23 cellular contexts compared by ENCODE assay signal in genomic region chr22:27961680-27962079, GRCh38. TPM values are rescaled to one million over a fixed set of nuclear protein-coding genes. Genes with fewer than 3 reads are reported as not detected.
DNase-seq lines count a peak whose midpoint lies in the region; ATAC-seq, FAIRE-seq and TF ChIP-seq lines count a peak whose summit lies in the region.
"Had no signal": no experiment of that assay in that cellular context is flagged by ENCODE, and none has a peak within 500 bp of the region (broad histone marks: within the 10 kb centered on the region; RNA-seq: fewer than 3 reads in every experiment).

No MANE protein-coding gene starts in this region.

- no peak overlapping the region for H3K27ac Mint-ChIP-seq in activated CD4-positive, alpha-beta memory T cell treated with anti-CD3 and anti-CD28 coated beads for 36 hours
- H3K27ac Mint-ChIP-seq: CD8-positive, alpha-beta T cell had no signal

- no peaks in the 10 kb centered on the region for H3K27me3 Mint-ChIP-seq in activated CD4-positive, alpha-beta memory T cell treated with anti-CD3 and anti-CD28 coated beads for 36 hours

- H3K4me3 Mint-ChIP-seq in activated CD4-positive, alpha-beta memory T cell treated with anti-CD3 and anti-CD28 coated beads for 36 hours = no peak overlapping the region
- H3K4me3 Mint-ChIP-seq: CD8-positive, alpha-beta T cell had no signal

- DNase-seq in left ventricle myocardium inferior (no peak), cardiac septum (ENCODE audit: low spot score) (no peak), HepG2 (ENCODE audit: low spot score) (no peak), psoas muscle (no peak), dedifferentiated amniotic fluid mesenchymal stem cell (ENCODE audit: extremely low spot score) (no peak), amygdala (lab: John Stamatoyannopoulos, UW) (no peak)
- no peak for DNase-seq in activated CD4-positive, alpha-beta memory T cell treated with anti-CD3 and anti-CD28 coated beads for 36 hours
- DNase-seq: AML-193; C1 segment of cervical spinal cord; CD8-positive, alpha-beta T cell; DND-41; Karpas-422; MV-4-11; NCI-H1694 treated with DMSO at 0.1 percent for 48 hours; NCI-H2081 treated with DMSO at 0.1 percent for 48 hours; NCI-H2171 treated with DMSO at 0.1 percent for 48 hours; NCI-H524 treated with DMSO at 0.1 percent for 48 hours; NCI-H82; Peyer's patch had no signal

- no peak for FAIRE-seq in HepG2 (lab: Jason Lieb, UNC)
- FAIRE-seq: GM12891 had no signal

- H3K27ac ChIP-seq in left ventricle myocardium inferior (replicated peaks) = peak overlapping the region; percentile 56
- H3K27ac ChIP-seq in HepG2 (ENCODE audit: extremely low read length, insufficient read depth, low read length) = no peak overlapping the region
- H3K27ac ChIP-seq in psoas muscle = peak overlapping the region; percentile 79
- H3K27ac ChIP-seq: 22Rv1, Peyer's patch had no signal

- H3K9ac ChIP-seq in HepG2 (ENCODE audit: insufficient read depth, low read depth, low read length) = no peak overlapping the region

- no peaks in the 10 kb centered on the region for H3K27me3 ChIP-seq in left ventricle myocardium inferior (ENCODE audit: low read depth)
- H3K27me3 ChIP-seq in HepG2 (ENCODE audit: control insufficient read depth in 1 of 2, insufficient read depth in 2 of 2, low read length in 2 of 2) = no peaks in the 10 kb centered on the region
- no peaks in the 10 kb centered on the region for H3K27me3 ChIP-seq in psoas muscle (ENCODE audit: insufficient read depth in 3 of 3, low read length in 2 of 3)
- H3K27me3 ChIP-seq: Peyer's patch had no signal

- in situ Hi-C loops in HepG2 (cut with HindIII; ENCODE audit: extremely low pct_ligation_motif_present, low pct_unique_long_range_greater_than_20kb) = no loop called here

- peaks cover 1% of the 10 kb centered on the region for H3K9me3 ChIP-seq in left ventricle myocardium inferior (replicated peaks)
- no peaks in the 10 kb centered on the region for H3K9me3 ChIP-seq in HepG2 (ENCODE audit: low read length)
- no peaks in the 10 kb centered on the region for H3K9me3 ChIP-seq in psoas muscle
- H3K9me3 ChIP-seq: HAP-1, Peyer's patch had no signal

- no peaks in the 10 kb centered on the region for H3K9me3 Mint-ChIP-seq in activated CD4-positive, alpha-beta memory T cell treated with anti-CD3 and anti-CD28 coated beads for 36 hours
- H3K9me3 Mint-ChIP-seq: CD8-positive, alpha-beta T cell had no signal

- ATAC-seq in HepG2 = no peak
- ATAC-seq in psoas muscle = no peak
- no peak for ATAC-seq in HG02938 (IDR thresholded peaks at IDR 0.05; ENCODE audit: unreplicated experiment)
- ATAC-seq: CD8-positive, alpha-beta T cell had no signal

- H3K4me3 ChIP-seq in left ventricle myocardium inferior (no peak overlapping the region), HepG2 (replicated peaks in 1 of 3; ENCODE audit: insufficient read depth in 1 of 3, low read depth in 2 of 3, low read length in 3 of 3) (no peak overlapping the region), psoas muscle (no peak overlapping the region)
- H3K4me3 ChIP-seq: HAP-1, Peyer's patch had no signal

- TF ChIP-seq RAD21 in HepG2 (CRISPR knock-in tag; IDR thresholded peaks at IDR 0.05) = no peak

- BruUV-seq in HepG2 (replicated peaks; lab: Mats Ljungman, UMichigan) = no TSS peak

- H3K36me3 ChIP-seq in left ventricle myocardium inferior (no peaks in the 10 kb centered on the region), HepG2 (replicated peaks in 1 of 2; ENCODE audit: control insufficient read depth in 1 of 2, insufficient read depth in 2 of 2, low read length in 2 of 2) (no peaks in the 10 kb centered on the region), psoas muscle (ENCODE audit: insufficient read depth in 1 of 2, low read depth in 1 of 2) (no peaks in the 10 kb centered on the region)
- H3K36me3 ChIP-seq: HAP-1, Peyer's patch had no signal

- POLR2A ChIA-PET in HepG2 (lab: Yijun Ruan, JAX) = no interaction called here
- POLR2A ChIA-PET in activated CD4-positive, alpha-beta memory T cell treated with anti-CD3 and anti-CD28 coated beads for 36 hours (lab: Charles Lee) = no interaction called here

- H4K20me1 ChIP-seq in HepG2 (ENCODE audit: insufficient read depth, low read length) = no peaks in the 10 kb centered on the region

- H2AFZ ChIP-seq in HepG2 (ENCODE audit: low read length) = no peak overlapping the region

- TF ChIP-seq POLR2A in HepG2 (IDR thresholded peaks at IDR 0.05; ENCODE audit: insufficient read depth in 1 of 2, low read depth in 2 of 2, low read length in 2 of 2) = no peak

- H3K4me1 Mint-ChIP-seq in activated CD4-positive, alpha-beta memory T cell treated with anti-CD3 and anti-CD28 coated beads for 36 hours (ENCODE audit: low read depth) = no peaks in the 10 kb centered on the region

- CTCF ChIA-PET in HepG2 (lab: Yijun Ruan, JAX; ENCODE audit: low intra/inter-chr PET ratio, low total read pairs) = no interaction called here
- CTCF ChIA-PET in activated CD4-positive, alpha-beta memory T cell treated with anti-CD3 and anti-CD28 coated beads for 36 hours (lab: Charles Lee) = interaction anchor here (0.7 kb wide), 1 partner anchor 231 kb away, joined by 4 read pairs; no protein-coding TSS in a partner anchor

- no peak for TF ChIP-seq EP300 in HepG2 (IDR thresholded peaks at IDR 0.05; ENCODE audit: low read depth in 2 of 2, low read length in 2 of 2)
- TF ChIP-seq EP300 in HepG2 (CRISPR knock-in tag; IDR thresholded peaks at IDR 0.05; ENCODE audit: borderline replicate concordance) = no peak

- intact Hi-C loops in left ventricle myocardium inferior (cut with micrococcal nuclease) = no loop called here
- intact Hi-C loops in cardiac septum (cut with DNase I) = no loop called here
- intact Hi-C loops in HepG2 (cut with micrococcal nuclease; ENCODE audit: unreplicated experiment) = no loop called here
- intact Hi-C loops in psoas muscle (cut with DNase I) = no loop called here
- intact Hi-C loops in activated CD4-positive, alpha-beta memory T cell treated with anti-CD3 and anti-CD28 coated beads for 36 hours (cut with micrococcal nuclease) = no loop called here

- TF ChIP-seq CTCF in left ventricle myocardium inferior (IDR thresholded peaks at IDR 0.05; ENCODE audit: borderline replicate concordance) (no peak), HepG2 (CRISPR knock-in tag; IDR thresholded peaks at IDR 0.05) (no peak), psoas muscle (IDR thresholded peaks at IDR 0.05) (no peak)

- H3K36me3 Mint-ChIP-seq in activated CD4-positive, alpha-beta memory T cell treated with anti-CD3 and anti-CD28 coated beads for 36 hours = no peaks in the 10 kb centered on the region
- H3K36me3 Mint-ChIP-seq: CD8-positive, alpha-beta T cell had no signal

- 98% methylated on average over 1 of the region's 1 CpG for WGBS in HepG2 (ENCODE audit: low lambda C conversion rate)
- 61 to 87% (median 71%) methylated on average over 1 of the region's 1 CpG for WGBS in psoas muscle, 3 donors

- H3K4me1 ChIP-seq in left ventricle myocardium inferior = peaks cover 35% of the 10 kb centered on the region
- peaks cover 26% of the 10 kb centered on the region for H3K4me1 ChIP-seq in HepG2 (ENCODE audit: insufficient read depth, low read length)
- H3K4me1 ChIP-seq in psoas muscle = peaks cover 26% of the 10 kb centered on the region
- H3K4me1 ChIP-seq: HAP-1, Peyer's patch had no signal

- H3K4me2 ChIP-seq in HepG2 (ENCODE audit: low read depth, low read length) = no peak overlapping the region

- H3K79me2 ChIP-seq in HepG2 (ENCODE audit: insufficient read depth, low read length) = no peaks in the 10 kb centered on the region

TF ChIP-seq in HepG2, 621 proteins besides CTCF, POLR2A, EP300 and RAD21 (continues in another document):
- no peak for TF ChIP-seq IKZF5 (CRISPR knock-in tag; IDR thresholded peaks at IDR 0.05)

RNA-seq across cellular contexts. Expression of gene PITPNB, which starts 42.6 kb away (rescaled TPM):
- total RNA-seq in left ventricle myocardium inferior = 60.0 TPM
- total RNA-seq in cardiac septum = 69.2 TPM
- 17.0 and 40.7 TPM in 2 replicates for total RNA-seq in HepG2 (2016; rRNA removed; fragmentation: Illumina TruSeq; extraction: Trizol)
- 23.7 and 24.5 TPM in 2 replicates for total RNA-seq in HepG2 (2016; cell fraction: cytosol; rRNA removed; fragmentation: Illumina TruSeq; extraction: Trizol; ENCODE audit: low read depth)
- 17.3 and 36.3 TPM in 2 replicates for total RNA-seq in HepG2 (2016; cell fraction: insoluble cytoplasmic fraction; rRNA removed; fragmentation: Illumina TruSeq; extraction: Trizol)
- total RNA-seq in HepG2 (2016; cell fraction: membrane; rRNA removed; fragmentation: Illumina TruSeq; extraction: Trizol) = 17.7 and 19.6 TPM in 2 replicates
- total RNA-seq in HepG2 (2016; cell fraction: nucleus; rRNA removed; fragmentation: Illumina TruSeq; extraction: Trizol) = 30.0 and 32.6 TPM in 2 replicates
- 28.1 and 30.1 TPM in 2 replicates for polyA plus RNA-seq in HepG2 (2011; rRNA removed)
- 12.4 and 18.9 TPM in 2 replicates for polyA plus RNA-seq in HepG2 (2011; cell fraction: cytosol; rRNA removed)
- polyA plus RNA-seq in HepG2 (2011; cell fraction: nucleus; rRNA removed) = 12.4 and 19.6 TPM in 2 replicates
- polyA plus RNA-seq in HepG2 (2012) = 34.7 and 41.5 TPM in 2 replicates
- 4.7 and 4.8 TPM in 2 replicates for polyA plus RNA-seq in HepG2 (2016; cell fraction: cytosol; fragmentation: Illumina TruSeq; extraction: Trizol; ENCODE audit: low read depth)
- 82.4 and 83.3 TPM in 2 replicates for polyA plus RNA-seq in HepG2 (2016; cell fraction: insoluble cytoplasmic fraction; fragmentation: Illumina TruSeq; extraction: Trizol; ENCODE audit: low read depth)
- 12.6 and 14.2 TPM in 2 replicates for polyA plus RNA-seq in HepG2 (2016; cell fraction: membrane; fragmentation: Illumina TruSeq; extraction: Trizol; ENCODE audit: low read depth)
- polyA plus RNA-seq in HepG2 (2016; cell fraction: nucleus; fragmentation: Illumina TruSeq; extraction: Trizol; ENCODE audit: insufficient read depth, low read depth) = 48.7 and 48.8 TPM in 2 replicates
- polyA minus RNA-seq in HepG2 (2011; rRNA and poly(A)+ RNA removed; ENCODE audit: low replicate concordance) = 19.2 and 28.5 TPM in 2 replicates
- polyA minus RNA-seq in HepG2 (2011; cell fraction: cytosol; rRNA and poly(A)+ RNA removed) = 16.3 and 22.9 TPM in 2 replicates
- 58.1 and 64.4 TPM in 2 replicates for polyA minus RNA-seq in HepG2 (2011; cell fraction: nucleus; rRNA and poly(A)+ RNA removed)
- 10 to 100 TPM; 29.9 to 54.5 (median 33.9) TPM for total RNA-seq in psoas muscle
- polyA plus RNA-seq in psoas muscle = 10 to 100 TPM; 14.8 to 29.2 (median 23.6) TPM
- 10 to 100 TPM; 92.2 to 95.7 TPM for total RNA-seq in activated CD4-positive, alpha-beta memory T cell treated with anti-CD3 and anti-CD28 coated beads for 36 hours
